27 cellular contexts compared by ENCODE assay signal in the genomic region with DNA sequence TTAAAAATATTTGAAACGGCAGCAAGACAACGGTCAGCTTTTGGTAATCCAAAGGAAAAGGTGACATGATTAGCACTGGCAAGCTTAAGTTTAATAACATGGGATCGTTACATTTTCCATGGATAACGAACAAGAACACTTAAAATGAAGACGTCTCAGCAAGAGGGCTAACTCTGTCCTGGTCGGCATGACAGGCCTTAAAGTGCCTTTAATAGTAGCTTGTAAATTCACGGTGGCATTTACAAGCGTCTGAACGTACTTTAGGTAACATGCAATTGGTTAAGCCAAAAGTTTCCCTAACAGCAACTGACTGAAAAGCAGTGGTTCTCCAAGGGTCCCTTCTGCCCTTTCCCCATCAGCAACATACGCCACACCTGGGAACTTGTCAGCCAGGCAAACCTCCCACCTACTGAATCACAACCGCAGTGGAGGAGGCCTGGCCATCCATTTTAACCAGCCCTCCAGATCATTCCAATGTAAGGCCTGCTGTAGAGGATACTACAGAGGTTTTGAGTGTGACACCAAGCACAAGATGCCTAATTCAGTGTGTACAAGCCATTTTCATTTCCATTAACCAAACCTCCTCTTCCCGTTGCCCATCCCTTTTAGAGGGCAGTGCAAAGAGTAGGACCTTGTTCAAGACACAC.
"Had no signal": no experiment of that assay in that cellular context is flagged by ENCODE, and none has a peak within 500 bp of the region (broad histone marks: within the 10 kb centered on the region; RNA-seq: fewer than 3 reads in every experiment).

No MANE protein-coding gene starts in this region.

- H3K4me3 ChIP-seq: colonic mucosa, esophagus squamous epithelium, lower lobe of right lung, pancreas, right lobe of liver, thoracic aorta, tibial nerve, upper lobe of right lung, uterus had no signal

- H3K27me3 ChIP-seq: pancreas, right lobe of liver, upper lobe of right lung had no signal

- DNase-seq: colonic mucosa; effector CD8-positive, alpha-beta T cell; endodermal cell; esophagus squamous epithelium; foreskin melanocyte; hypothalamus; immature natural killer cell; islet precursor cell; left ventricle myocardium superior; lower lobe of right lung; naive B cell; pancreas; right lobe of liver; small intestine; stimulated activated CD4-positive, alpha-beta T cell treated with anti-CD3 and anti-CD28 coated beads, Interleukin-15, amount 100 ng/mL, for 24 hours; stimulated activated CD4-positive, alpha-beta T cell treated with anti-CD3 and anti-CD28 coated beads, Interleukin-2, amount 100 ng/mL, for 48 hours; stimulated activated naive B cell treated with anti-CD40 and anti-IgM and Interleukin-4, amounts not matched to agents 10 μg/mL and 1 μg/mL and 100 μg/mL, for 72 hours; upper lobe of right lung; uterus had no signal

- H3K36me3 Mint-ChIP-seq: immature natural killer cell; memory B cell; naive B cell; natural killer cell treated with Interleukin-12 subunit alpha and Interleukin-12 subunit beta and Interleukin-15 and Interleukin-18, amount 100 ng/mL, for 72 hours; stimulated activated naive B cell treated with anti-CD40 and anti-IgM and Interleukin-4, amounts not matched to agents 10 μg/mL and 1 μg/mL and 100 μg/mL, for 72 hours had no signal

- ATAC-seq: left ventricle myocardium superior; lower lobe of right lung; natural killer cell treated with Interleukin-12 subunit alpha and Interleukin-12 subunit beta and Interleukin-15 and Interleukin-18, amount 100 ng/mL, for 72 hours; pancreas; right lobe of liver; stimulated activated naive B cell treated with anti-CD40 and anti-IgM and Interleukin-4, amounts not matched to agents 10 μg/mL and 1 μg/mL and 100 μg/mL, for 72 hours; upper lobe of right lung had no signal

- H3K4me3 Mint-ChIP-seq: dendritic cell treated with granulocyte-macrophage colony-stimulating factor and Interleukin-4, amounts not matched to agents 40 ng/mL and 50 ng/mL, for 4 days; endodermal cell; immature natural killer cell; memory B cell; naive B cell; natural killer cell treated with Interleukin-12 subunit alpha and Interleukin-12 subunit beta and Interleukin-15 and Interleukin-18, amount 100 ng/mL, for 72 hours; neural crest cell; stimulated activated naive B cell treated with anti-CD40 and anti-IgM and Interleukin-4, amounts not matched to agents 10 μg/mL and 1 μg/mL and 100 μg/mL, for 72 hours; stimulated activated naive CD8-positive, alpha-beta T cell treated with anti-CD3 and anti-CD28 coated beads, Interleukin-15, Interleukin-2, amounts not matched to agents 100 ng/mL and 50 ng/mL, for 24 hours had no signal

- H3K27ac ChIP-seq: colonic mucosa, esophagus squamous epithelium, lower lobe of right lung, neutrophil, pancreas, right lobe of liver, thoracic aorta, tibial nerve, upper lobe of right lung, uterus had no signal

- H3K9me3 ChIP-seq: colonic mucosa, esophagus squamous epithelium, lower lobe of right lung, neutrophil, pancreas, right lobe of liver, thoracic aorta, tibial nerve, upper lobe of right lung, uterus had no signal

- H3K9me3 Mint-ChIP-seq: dendritic cell treated with granulocyte-macrophage colony-stimulating factor and Interleukin-4, amounts not matched to agents 40 ng/mL and 50 ng/mL, for 4 days; endodermal cell; immature natural killer cell; memory B cell; naive B cell; natural killer cell treated with Interleukin-12 subunit alpha and Interleukin-12 subunit beta and Interleukin-15 and Interleukin-18, amount 100 ng/mL, for 72 hours; neural crest cell; stimulated activated naive B cell treated with anti-CD40 and anti-IgM and Interleukin-4, amounts not matched to agents 10 μg/mL and 1 μg/mL and 100 μg/mL, for 72 hours; stimulated activated naive CD8-positive, alpha-beta T cell treated with anti-CD3 and anti-CD28 coated beads, Interleukin-15, Interleukin-2, amounts not matched to agents 100 ng/mL and 50 ng/mL, for 24 hours had no signal

- H3K27ac Mint-ChIP-seq: dendritic cell treated with granulocyte-macrophage colony-stimulating factor and Interleukin-4, amounts not matched to agents 40 ng/mL and 50 ng/mL, for 4 days; endodermal cell; memory B cell; natural killer cell treated with Interleukin-12 subunit alpha and Interleukin-12 subunit beta and Interleukin-15 and Interleukin-18, amount 100 ng/mL, for 72 hours; stimulated activated naive B cell treated with anti-CD40 and anti-IgM and Interleukin-4, amounts not matched to agents 10 μg/mL and 1 μg/mL and 100 μg/mL, for 72 hours; stimulated activated naive CD8-positive, alpha-beta T cell treated with anti-CD3 and anti-CD28 coated beads, Interleukin-15, Interleukin-2, amounts not matched to agents 100 ng/mL and 50 ng/mL, for 24 hours had no signal

- H3K4me1 ChIP-seq: colonic mucosa had no signal

- H3K36me3 ChIP-seq: colonic mucosa, esophagus squamous epithelium, lower lobe of right lung, neutrophil, pancreas, right lobe of liver, thoracic aorta, tibial nerve, upper lobe of right lung, uterus had no signal

- FAIRE-seq: pancreas, small intestine had no signal
